8 cellular contexts compared by ENCODE assay signal in the genomic region with DNA sequence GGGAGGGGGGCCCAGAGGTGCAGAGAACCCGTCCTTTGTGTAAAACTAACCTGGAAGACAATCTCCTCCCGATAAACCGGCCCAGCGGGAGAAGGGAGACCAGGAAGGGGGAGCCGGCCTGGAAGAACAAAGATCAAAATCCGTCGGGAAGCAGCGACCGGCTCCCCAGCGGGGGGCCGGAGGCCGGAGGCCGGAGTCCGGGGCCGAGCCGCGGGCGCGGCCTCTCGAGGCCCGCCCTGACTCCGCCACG. TPM values are rescaled to one million over a fixed set of nuclear protein-coding genes. Genes with fewer than 3 reads are reported as not detected.
DNase-seq lines count a peak whose midpoint lies in the region; ATAC-seq and TF ChIP-seq lines count a peak whose summit lies in the region.

No MANE protein-coding gene starts in this region.

- peaks cover 6% of the 10 kb centered on the region for H3K27me3 ChIP-seq in osteoblast (ENCODE audit: insufficient read depth, low read length)

- H2AFZ ChIP-seq in OCI-LY7 (ENCODE audit: low read length) (peak overlapping the region; percentile 55; the same call in 1 of the 2 replicates), osteoblast (ENCODE audit: low read length) (peak overlapping the region; percentile 81)

- DNase-seq in COLO668 (lab: John Stamatoyannopoulos, UW; ENCODE audit: unreplicated experiment): peak; percentile 43
- no peak for DNase-seq in OCI-LY7 (ENCODE audit: low spot score)
- no peak for DNase-seq in epithelial cell of esophagus (ENCODE audit: low read depth)
- DNase-seq in osteoblast (ENCODE audit: insufficient read length, low spot score, missing footprints): no peak
- DNase-seq in NCI-H128 (lab: John Stamatoyannopoulos, UW; ENCODE audit: unreplicated experiment): no peak
- DNase-seq in NCI-H2029 treated with DMSO at 0.1 percent for 48 hours (lab: John Stamatoyannopoulos, UW): no peak

- H3K4me1 ChIP-seq in OCI-LY7 (ENCODE audit: insufficient read depth, low read length, poor library complexity, severe bottlenecking) (peaks cover 14% of the 10 kb centered on the region), osteoblast (ENCODE audit: insufficient read depth, low read length) (peaks cover 3% of the 10 kb centered on the region)

- no peaks in the 10 kb centered on the region for H3K9me2 ChIP-seq in OCI-LY7 (ENCODE audit: insufficient read depth, low read length)

- H3K4me3 ChIP-seq in OCI-LY7 (ENCODE audit: low read depth, low read length, poor library complexity, severe bottlenecking): peak overlapping the region; percentile 77
- peak overlapping the region; percentile 66 for H3K4me3 ChIP-seq in epithelial cell of esophagus (ENCODE audit: low read length)
- peak overlapping the region; percentile 83 for H3K4me3 ChIP-seq in osteoblast (ENCODE audit: insufficient read depth, low read length)

- BruUV-seq in OCI-LY7 (replicated peaks; lab: Mats Ljungman, UMichigan): no TSS peak

- no peak overlapping the region for H3K27ac ChIP-seq in OCI-LY7 (ENCODE audit: low read depth, low read length, poor library complexity, severe bottlenecking)
- H3K27ac ChIP-seq in osteoblast (ENCODE audit: low read depth, low read length): peak overlapping the region; percentile 61

- ATAC-seq in HG03432 (IDR thresholded peaks at IDR 0.05; ENCODE audit: unreplicated experiment): no peak
- no peak for ATAC-seq in HG03439 (IDR thresholded peaks at IDR 0.05; ENCODE audit: unreplicated experiment)

- intact Hi-C loops in OCI-LY7 (cut with micrococcal nuclease; ENCODE audit: unreplicated experiment): no loop called here

- no peaks in the 10 kb centered on the region for H4K20me1 ChIP-seq in OCI-LY7 (ENCODE audit: insufficient read depth, low read length)
- peaks cover 12% of the 10 kb centered on the region for H4K20me1 ChIP-seq in osteoblast (ENCODE audit: insufficient read depth, low read length)

- POLR2A ChIA-PET in OCI-LY7 (lab: Charles Lee): interaction anchor here (1.0 kb wide), 1 partner anchor 17 kb away, joined by 4 read pairs; no protein-coding TSS in a partner anchor

- peak overlapping the region; percentile 95 for H3K4me2 ChIP-seq in OCI-LY7 (ENCODE audit: low read length)
- H3K4me2 ChIP-seq in osteoblast (ENCODE audit: insufficient read depth, low read length): peak overlapping the region; percentile 84

- TF ChIP-seq CTCF in OCI-LY7 (conservative IDR thresholded peaks at IDR 0.05; ENCODE audit: low read length) (no peak), epithelial cell of esophagus (IDR thresholded peaks at IDR 0.05; ENCODE audit: insufficient read depth, low read depth, low read length, missing control alignments) (no peak), osteoblast (IDR thresholded peaks at IDR 0.05; ENCODE audit: extremely low read depth, low read depth, low read length) (no peak)

- H3K79me2 ChIP-seq in OCI-LY7 (ENCODE audit: insufficient read depth, low read depth, low read length) (peaks cover 7% of the 10 kb centered on the region; the same call in 1 of the 2 replicates), osteoblast (ENCODE audit: insufficient read depth, low read length) (peaks cover 30% of the 10 kb centered on the region)

- no peaks in the 10 kb centered on the region for H3K9me3 ChIP-seq in OCI-LY7 (ENCODE audit: low read length)
- no peaks in the 10 kb centered on the region for H3K9me3 ChIP-seq in osteoblast (ENCODE audit: low read depth, low read length)

- CTCF ChIA-PET in OCI-LY7 (lab: Charles Lee; ENCODE audit: unreplicated experiment): no interaction called here

- H3K36me3 ChIP-seq in OCI-LY7 (ENCODE audit: insufficient read depth, low read length): peaks cover 4% of the 10 kb centered on the region; the same call in 1 of the 2 replicates
- H3K36me3 ChIP-seq in osteoblast (ENCODE audit: insufficient read depth, low read length): peaks cover 13% of the 10 kb centered on the region

RNA-seq across cellular contexts. Expression of gene ZDHHC9, which starts 0.6 kb away (rescaled TPM):
- total RNA-seq in OCI-LY7 (2014; rRNA removed; shearing (Covaris generic)): 5.0 and 8.2 TPM in 2 replicates
- total RNA-seq in OCI-LY7 (2022): 10.0 and 11.3 TPM in 2 replicates
- 28.2 and 33.0 TPM in 2 replicates for total RNA-seq in osteoblast
